Comparison of ENCODE assay signal across 10 cellular contexts in the genomic region with DNA sequence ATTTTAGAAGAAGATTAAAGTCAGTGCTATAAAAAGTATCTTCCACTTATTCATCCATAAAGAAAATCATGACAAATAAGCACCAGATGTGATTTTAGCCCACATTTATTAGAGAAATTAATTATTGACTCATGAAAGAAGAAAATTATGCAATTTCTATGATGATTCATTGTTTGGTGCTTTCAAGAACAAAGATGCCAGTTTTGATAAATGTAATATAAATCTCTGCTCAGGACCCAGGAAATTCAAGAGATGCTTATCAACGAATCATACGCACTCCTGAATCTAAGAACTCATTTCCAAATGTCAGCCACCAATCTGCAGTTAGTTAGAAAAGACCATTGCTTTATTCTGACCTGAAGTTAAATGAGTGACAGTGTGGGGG.
DNase-seq lines count a peak whose midpoint lies in the region; ATAC-seq and TF ChIP-seq lines count a peak whose summit lies in the region.
"Had no signal": no experiment of that assay in that cellular context is flagged by ENCODE, and none has a peak within 500 bp of the region (broad histone marks: within the 10 kb centered on the region; RNA-seq: fewer than 3 reads in every experiment).

No MANE protein-coding gene starts in this region.

- no peak for DNase-seq in CD4-positive, CD25-positive, alpha-beta regulatory T cell
- no peak for DNase-seq in MM.1S
- DNase-seq in choroid plexus epithelial cell (ENCODE audit: low read depth): peak; percentile 31
- no peak for DNase-seq in natural killer cell
- no peak for DNase-seq in SK-N-DZ (ENCODE audit: low spot score)
- no peak for DNase-seq in central memory CD4-positive, alpha-beta T cell
- no peak for DNase-seq in heart right ventricle
- DNase-seq: upper lobe of left lung had no signal

- H3K9me3 ChIP-seq in CD4-positive, CD25-positive, alpha-beta regulatory T cell (ENCODE audit: control insufficient read depth in 2 of 2, low read length in 2 of 2): no peaks in the 10 kb centered on the region
- H3K9me3 ChIP-seq in MM.1S (replicated peaks; ENCODE audit: insufficient read depth, low read length) (no peaks in the 10 kb centered on the region), heart right ventricle (no peaks in the 10 kb centered on the region)
- H3K9me3 ChIP-seq: upper lobe of left lung had no signal

- H3K36me3 Mint-ChIP-seq in CD4-positive, CD25-positive, alpha-beta regulatory T cell: no peaks in the 10 kb centered on the region
- H3K36me3 Mint-ChIP-seq in natural killer cell: no peaks in the 10 kb centered on the region

- no peaks in the 10 kb centered on the region for H3K36me3 ChIP-seq in CD4-positive, CD25-positive, alpha-beta regulatory T cell (ENCODE audit: control insufficient read depth, insufficient read depth, low read length)
- H3K36me3 ChIP-seq in MM.1S (replicated peaks; ENCODE audit: insufficient read depth, low read length) (no peaks in the 10 kb centered on the region), heart right ventricle (peaks cover 0 to 88% (median 18%) of the 10 kb centered on the region in 9 donors)
- H3K36me3 ChIP-seq: upper lobe of left lung had no signal

- TF ChIP-seq CTCF in MM.1S (IDR thresholded peaks at IDR 0.05; ENCODE audit: low read length): no peak
- no peak for TF ChIP-seq CTCF in choroid plexus epithelial cell (conservative IDR thresholded peaks at IDR 0.05; ENCODE audit: low read depth, low read length)
- TF ChIP-seq CTCF in natural killer cell (IDR thresholded peaks at IDR 0.05): no peak
- TF ChIP-seq CTCF in heart right ventricle (IDR thresholded peaks at IDR 0.05): no peak

- peaks cover 15% of the 10 kb centered on the region for H3F3A ChIP-seq in MM.1S (ENCODE audit: insufficient read depth, low read length)

- peak overlapping the region; percentile 55 for H2AFZ ChIP-seq in MM.1S (ENCODE audit: low read length)

- H3K9me2 ChIP-seq in MM.1S (replicated peaks; ENCODE audit: insufficient read depth, low read length): no peaks in the 10 kb centered on the region

- no peaks in the 10 kb centered on the region for H3K27me3 Mint-ChIP-seq in CD4-positive, CD25-positive, alpha-beta regulatory T cell
- H3K27me3 Mint-ChIP-seq in natural killer cell (ENCODE audit: low read depth in 2 of 2): peaks cover 3 to 6% of the 10 kb centered on the region in 2 donors

- 87 to 92% methylated on average over 2 of the region's 2 CpGs for WGBS in heart right ventricle, 2 donors

- H3K27ac ChIP-seq in CD4-positive, CD25-positive, alpha-beta regulatory T cell (ENCODE audit: insufficient read depth, low read length, poor library complexity, severe bottlenecking): no peak overlapping the region
- H3K27ac ChIP-seq in MM.1S (ENCODE audit: low read length) (no peak overlapping the region), heart right ventricle (peak overlapping the region in 3 of 10 donors; percentile 33 to 53 (median 38))

- intact Hi-C loops in natural killer cell (cut with micrococcal nuclease) (loop anchor here (2.0 to 10.0 kb wide), 5 partner anchors 68 to 438 kb away; no protein-coding TSS in a partner anchor), heart right ventricle (cut with DNase I) (loop anchor here in 6 of 10 donors (2.0 to 10.0 kb wide), 7 partner anchors 74 to 526 kb away; no protein-coding TSS in a partner anchor)

- peak overlapping the region in 3 of 4 donors; percentile 35 to 41 (median 39) for H3K4me3 Mint-ChIP-seq in CD4-positive, CD25-positive, alpha-beta regulatory T cell
- no peak overlapping the region for H3K4me3 Mint-ChIP-seq in natural killer cell
- H3K4me3 Mint-ChIP-seq: nephron progenitor cell had no signal

- H3K27ac Mint-ChIP-seq in CD4-positive, CD25-positive, alpha-beta regulatory T cell: no peak overlapping the region
- H3K27ac Mint-ChIP-seq in natural killer cell: peak overlapping the region; percentile 15 to 57
- H3K27ac Mint-ChIP-seq: nephron progenitor cell had no signal

- peaks cover 6% of the 10 kb centered on the region for H3K4me1 ChIP-seq in CD4-positive, CD25-positive, alpha-beta regulatory T cell (ENCODE audit: control insufficient read depth, insufficient read depth, low read length, poor library complexity, severe bottlenecking)
- peaks cover 26% of the 10 kb centered on the region for H3K4me1 ChIP-seq in MM.1S (ENCODE audit: low read length)
- H3K4me1 ChIP-seq in heart right ventricle: peaks cover 3 to 64% (median 30%) of the 10 kb centered on the region in 9 donors

- peak overlapping the region; percentile 43 for H3K4me3 ChIP-seq in CD4-positive, CD25-positive, alpha-beta regulatory T cell (ENCODE audit: low read depth, low read length)
- no peak overlapping the region for H3K4me3 ChIP-seq in MM.1S (ENCODE audit: low read length)
- no peak overlapping the region for H3K4me3 ChIP-seq in choroid plexus epithelial cell (ENCODE audit: low read depth, low read length)
- H3K4me3 ChIP-seq in heart right ventricle: no peak overlapping the region
- H3K4me3 ChIP-seq: upper lobe of left lung had no signal

- H3K79me2 ChIP-seq in MM.1S (ENCODE audit: low read length): no peaks in the 10 kb centered on the region

- peak overlapping the region; percentile 69 for H3K4me2 ChIP-seq in MM.1S (ENCODE audit: low read depth, low read length)

- H3K27me3 ChIP-seq in CD4-positive, CD25-positive, alpha-beta regulatory T cell (ENCODE audit: control insufficient read depth, insufficient read depth, low read length): no peaks in the 10 kb centered on the region
- H3K27me3 ChIP-seq in MM.1S (replicated peaks; ENCODE audit: insufficient read depth, low read length) (no peaks in the 10 kb centered on the region), heart right ventricle (no peaks in the 10 kb centered on the region)
- H3K27me3 ChIP-seq: upper lobe of left lung had no signal

- H4K20me1 ChIP-seq in MM.1S (ENCODE audit: insufficient read depth, low read length): no peaks in the 10 kb centered on the region

- no peaks in the 10 kb centered on the region for H3K9me3 Mint-ChIP-seq in CD4-positive, CD25-positive, alpha-beta regulatory T cell
- no peaks in the 10 kb centered on the region for H3K9me3 Mint-ChIP-seq in natural killer cell
- H3K9me3 Mint-ChIP-seq: nephron progenitor cell had no signal

- ATAC-seq in CD4-positive, CD25-positive, alpha-beta regulatory T cell (ENCODE audit: low read depth in 2 of 2): peak in 1 of 2 donors; percentile 11
- ATAC-seq in natural killer cell (no peak), GM21737 (IDR thresholded peaks at IDR 0.05; ENCODE audit: unreplicated experiment) (no peak), heart right ventricle (no peak)

- peaks cover 7 to 26% (median 14%) of the 10 kb centered on the region in 4 donors for H3K4me1 Mint-ChIP-seq in CD4-positive, CD25-positive, alpha-beta regulatory T cell
- peaks cover 11 to 13% of the 10 kb centered on the region in 2 donors for H3K4me1 Mint-ChIP-seq in natural killer cell

- H3K9ac ChIP-seq in MM.1S (ENCODE audit: low read length): no peak overlapping the region; the same call in 1 of the 2 replicates

Comparison
In these comparisons a context has a peak if more than half of its experiments do, and no peak if none do; other contexts are left out.
1. H3K27ac Mint-ChIP-seq: peak in natural killer cell (2 of 2); none in CD4-positive, CD25-positive, alpha-beta regulatory T cell (0 of 3).